Comparison of ENCODE assay signal across 9 cellular contexts in the genomic region with DNA sequence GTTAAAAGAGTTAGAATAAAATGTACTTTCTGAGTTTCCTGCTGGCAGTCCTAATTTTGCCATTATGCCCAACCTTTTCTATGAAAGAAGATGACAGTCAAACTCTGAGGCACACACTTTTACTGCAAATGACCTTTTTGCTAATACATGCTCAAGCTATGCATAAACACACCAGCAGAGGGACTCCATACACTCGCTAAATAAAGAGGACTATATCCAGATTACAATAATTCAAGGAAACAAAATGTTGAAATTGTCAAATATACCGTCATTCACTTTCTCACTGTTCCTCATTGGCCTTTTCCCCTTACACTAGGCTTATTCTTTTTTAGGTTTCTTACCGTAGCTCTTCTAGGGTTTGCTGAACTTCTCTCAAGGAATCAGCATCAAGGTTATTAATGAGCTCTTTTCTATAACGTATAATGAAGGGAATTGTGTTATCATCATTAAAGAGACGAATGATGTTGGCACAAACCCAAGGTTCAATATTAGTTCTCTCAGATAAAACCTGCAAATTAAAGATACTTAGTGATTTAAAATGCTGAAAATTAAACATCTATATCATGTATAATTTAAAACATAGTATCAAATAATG. TPM values are rescaled to one million over a fixed set of nuclear protein-coding genes. Genes with fewer than 3 reads are reported as not detected.
DNase-seq lines count a peak whose midpoint lies in the region; ATAC-seq and TF ChIP-seq lines count a peak whose summit lies in the region.
"Had no signal": no experiment of that assay in that cellular context is flagged by ENCODE, and none has a peak within 500 bp of the region (broad histone marks: within the 10 kb centered on the region; RNA-seq: fewer than 3 reads in every experiment).

No MANE protein-coding gene starts in this region.

- 11 to 26% (median 16%) methylated on average over 5 of the region's 5 CpGs for WGBS in stomach, 5 donors

- TF ChIP-seq EP300 in stomach (IDR thresholded peaks at IDR 0.05), result no peak

- intact Hi-C loops in stomach (cut with DNase I; ENCODE audit: low total_unique reads), result no loop called here

- H3K4me1 Mint-ChIP-seq in activated CD4-positive, alpha-beta T cell treated with anti-CD3 and anti-CD28 coated beads, Interleukin-2, amount 10 ng/mL, durations not matched to agents 7 days and 5 days, result peaks cover 15% of the 10 kb centered on the region
- H3K4me1 Mint-ChIP-seq in activated CD8-positive, alpha-beta T cell treated with anti-CD3 and anti-CD28 coated beads, Interleukin-2, amount 10 ng/mL, durations not matched to agents 7 days and 5 days (ENCODE audit: low read depth), result peaks cover 19% of the 10 kb centered on the region

- H3K4me1 ChIP-seq in right atrium auricular region (no peaks in the 10 kb centered on the region), stomach (peaks cover 0 to 16% (median 7%) of the 10 kb centered on the region in 4 donors)

- no peaks in the 10 kb centered on the region for H3K27me3 Mint-ChIP-seq in activated CD4-positive, alpha-beta T cell treated with anti-CD3 and anti-CD28 coated beads, Interleukin-2, amount 10 ng/mL, durations not matched to agents 7 days and 5 days
- no peaks in the 10 kb centered on the region for H3K27me3 Mint-ChIP-seq in activated CD8-positive, alpha-beta T cell treated with anti-CD3 and anti-CD28 coated beads, Interleukin-2, amount 10 ng/mL, durations not matched to agents 7 days and 5 days (ENCODE audit: low read depth)

- H3K4me3 Mint-ChIP-seq in activated CD4-positive, alpha-beta T cell treated with anti-CD3 and anti-CD28 coated beads, Interleukin-2, amount 10 ng/mL, durations not matched to agents 7 days and 5 days, result no peak overlapping the region
- H3K4me3 Mint-ChIP-seq in activated CD8-positive, alpha-beta T cell treated with anti-CD3 and anti-CD28 coated beads, Interleukin-2, amount 10 ng/mL, durations not matched to agents 7 days and 5 days, result no peak overlapping the region
- H3K4me3 Mint-ChIP-seq: activated T-cell treated with anti-CD3 and anti-CD28 coated beads, Interleukin-2, amount 50 U/mL, for 72 hours had no signal

- POLR2A ChIA-PET in activated CD4-positive, alpha-beta T cell treated with anti-CD3 and anti-CD28 coated beads, Interleukin-2, amount 10 ng/mL, durations not matched to agents 7 days and 5 days (lab: Charles Lee), result no interaction called here
- POLR2A ChIA-PET in activated CD8-positive, alpha-beta T cell treated with anti-CD3 and anti-CD28 coated beads, Interleukin-2, amount 10 ng/mL, durations not matched to agents 7 days and 5 days (lab: Charles Lee), result interaction anchor here (0.8 kb wide), 1 partner anchor 9 kb away, joined by 3 read pairs; no protein-coding TSS in a partner anchor

- peak; percentile 41 for DNase-seq in activated CD4-positive, alpha-beta T cell treated with anti-CD3 and anti-CD28 coated beads, Interleukin-2, amount 10 ng/mL, durations not matched to agents 7 days and 5 days
- no peak for DNase-seq in activated CD4-positive, alpha-beta T cell treated with anti-CD3 and anti-CD28 coated beads, Interleukin-2, amount 50 U/mL, for 48 hours
- DNase-seq in NB4 (ENCODE audit: low read depth) (peak; percentile 74), right atrium auricular region (ENCODE audit: low spot score) (no peak), stomach (no peak)
- DNase-seq in activated CD8-positive, alpha-beta T cell treated with anti-CD3 and anti-CD28 coated beads, Interleukin-2, amount 10 ng/mL, durations not matched to agents 7 days and 5 days, result peak; percentile 47

- H3K4me3 ChIP-seq in NB4 (ENCODE audit: low read depth, low read length) (no peak overlapping the region), right atrium auricular region (no peak overlapping the region), stomach (peak overlapping the region in 1 of 4 donors; percentile 14)

- H3K36me3 ChIP-seq in right atrium auricular region (no peaks in the 10 kb centered on the region), stomach (peaks cover 0 to 7% (median 7%) of the 10 kb centered on the region in 4 donors)

- H3K27me3 ChIP-seq in right atrium auricular region (no peaks in the 10 kb centered on the region), stomach (no peaks in the 10 kb centered on the region)

- H3K27ac Mint-ChIP-seq in activated CD4-positive, alpha-beta T cell treated with anti-CD3 and anti-CD28 coated beads, Interleukin-2, amount 10 ng/mL, durations not matched to agents 7 days and 5 days, result no peak overlapping the region
- H3K27ac Mint-ChIP-seq in activated CD8-positive, alpha-beta T cell treated with anti-CD3 and anti-CD28 coated beads, Interleukin-2, amount 10 ng/mL, durations not matched to agents 7 days and 5 days, result no peak overlapping the region
- H3K27ac Mint-ChIP-seq: activated T-cell treated with anti-CD3 and anti-CD28 coated beads, Interleukin-2, amount 50 U/mL, for 72 hours had no signal

- H3K9me3 Mint-ChIP-seq in activated CD4-positive, alpha-beta T cell treated with anti-CD3 and anti-CD28 coated beads, Interleukin-2, amount 10 ng/mL, durations not matched to agents 7 days and 5 days, result no peaks in the 10 kb centered on the region
- no peaks in the 10 kb centered on the region for H3K9me3 Mint-ChIP-seq in activated CD8-positive, alpha-beta T cell treated with anti-CD3 and anti-CD28 coated beads, Interleukin-2, amount 10 ng/mL, durations not matched to agents 7 days and 5 days (ENCODE audit: insufficient read depth)
- H3K9me3 Mint-ChIP-seq: activated T-cell treated with anti-CD3 and anti-CD28 coated beads, Interleukin-2, amount 50 U/mL, for 72 hours had no signal

- peak; percentile 62 for ATAC-seq in activated CD8-positive, alpha-beta T cell treated with anti-CD3 and anti-CD28 coated beads, Interleukin-2, amount 10 ng/mL, durations not matched to agents 7 days and 5 days
- ATAC-seq in GM21786 (IDR thresholded peaks at IDR 0.05; ENCODE audit: unreplicated experiment) (no peak), GM21528 (IDR thresholded peaks at IDR 0.05; ENCODE audit: low FRiP score, unreplicated experiment) (no peak)

- H3K36me3 Mint-ChIP-seq in activated CD4-positive, alpha-beta T cell treated with anti-CD3 and anti-CD28 coated beads, Interleukin-2, amount 10 ng/mL, durations not matched to agents 7 days and 5 days (ENCODE audit: low read depth), result peaks cover 4% of the 10 kb centered on the region
- peaks cover 11% of the 10 kb centered on the region for H3K36me3 Mint-ChIP-seq in activated CD8-positive, alpha-beta T cell treated with anti-CD3 and anti-CD28 coated beads, Interleukin-2, amount 10 ng/mL, durations not matched to agents 7 days and 5 days (ENCODE audit: low read depth)

- TF ChIP-seq CTCF in NB4 (IDR thresholded peaks at IDR 0.05; ENCODE audit: low read depth, low read length) (peak; percentile 62), right atrium auricular region (IDR thresholded peaks at IDR 0.05) (peak; percentile 48 to 76), stomach (IDR thresholded peaks at IDR 0.05) (peak in 5 of 7 experiments; percentile 45 to 75 (median 72))

- CTCF ChIA-PET in activated CD4-positive, alpha-beta T cell treated with anti-CD3 and anti-CD28 coated beads, Interleukin-2, amount 10 ng/mL, durations not matched to agents 7 days and 5 days (lab: Charles Lee), result interaction anchor here (0.6 to 2.8 kb wide), 7 partner anchors 11 to 595 kb away, joined by 3 to 9 read pairs (median 4); no protein-coding TSS in a partner anchor
- CTCF ChIA-PET in activated CD8-positive, alpha-beta T cell treated with anti-CD3 and anti-CD28 coated beads, Interleukin-2, amount 10 ng/mL, durations not matched to agents 7 days and 5 days (lab: Charles Lee), result interaction anchor here (0.8 to 2.9 kb wide), 18 partner anchors 9 to 603 kb away, joined by 3 to 17 read pairs (median 4); a partner anchor contains a TSS

- H3K9me3 ChIP-seq in right atrium auricular region (no peaks in the 10 kb centered on the region), stomach (no peaks in the 10 kb centered on the region)

- H3K27ac ChIP-seq in right atrium auricular region (no peak overlapping the region), stomach (no peak overlapping the region)

- TF ChIP-seq POLR2A in NB4 (IDR thresholded peaks at IDR 0.05; ENCODE audit: extremely low read depth, insufficient read length) (no peak), stomach (IDR thresholded peaks at IDR 0.05) (no peak)

RNA-seq across cellular contexts. Expression of a gene that starts 25.7 kb away (rescaled TPM):
- 10 to 100 TPM; 19.4 to 20.0 TPM for total RNA-seq in activated CD4-positive, alpha-beta T cell treated with anti-CD3 and anti-CD28 coated beads, Interleukin-2, amount 10 ng/mL, durations not matched to agents 7 days and 5 days
- total RNA-seq in activated CD8-positive, alpha-beta T cell treated with anti-CD3 and anti-CD28 coated beads, Interleukin-2, amount 10 ng/mL, durations not matched to agents 7 days and 5 days, result 10 to 100 TPM; 19.2 to 22.7 TPM
- total RNA-seq in right atrium auricular region (1 to 10 TPM; 5.3 to 9.6 TPM), stomach (10 to 100 TPM; 21.0 to 45.7 (median 37.1) TPM)
- 1 to 10 TPM; 4.4 to 7.0 (median 6.2) TPM for polyA plus RNA-seq in stomach

Comparison
In these comparisons a context has a peak if more than half of its experiments do, and no peak if none do; other contexts are left out.
1. DNase-seq: peak in activated CD4-positive, alpha-beta T cell treated with anti-CD3 and anti-CD28 coated beads, Interleukin-2, amount 10 ng/mL, durations not matched to agents 7 days and 5 days (single experiment), NB4 (single experiment) and activated CD8-positive, alpha-beta T cell treated with anti-CD3 and anti-CD28 coated beads, Interleukin-2, amount 10 ng/mL, durations not matched to agents 7 days and 5 days (single experiment); none in activated CD4-positive, alpha-beta T cell treated with anti-CD3 and anti-CD28 coated beads, Interleukin-2, amount 50 U/mL, for 48 hours (0 of 2), right atrium auricular region (single experiment) and stomach (single experiment).
2. Peak in every context shown above with its lines, with median percentiles within 50 percentile points of each other: CTCF ChIP-seq.